In genomic region chr3:171566803-171567422, GRCh38 we compare ENCODE assay signal across 8 cellular contexts.
A peak's percentile ranks its signal among the peaks of the same experiment; 100 is the strongest.
DNase-seq lines count a peak whose midpoint lies in the region; ATAC-seq, FAIRE-seq and TF ChIP-seq lines count a peak whose summit lies in the region.

No MANE protein-coding gene starts in this region.

- H3K36me3 ChIP-seq in body of pancreas (replicated peaks in 1 of 2; ENCODE audit: insufficient read depth in 1 of 2, low read depth in 2 of 2), result no peaks in the 10 kb centered on the region
- no peaks in the 10 kb centered on the region for H3K36me3 ChIP-seq in kidney epithelial cell (ENCODE audit: control insufficient read depth, insufficient read depth, low read length)

- TF ChIP-seq CTCF in body of pancreas (IDR thresholded peaks at IDR 0.05) (peak; percentile 57 to 88 (median 78)), kidney epithelial cell (IDR thresholded peaks at IDR 0.05; ENCODE audit: insufficient read depth, low read length, poor library complexity, severe bottlenecking) (peak; percentile 54)

- ATAC-seq in body of pancreas (no peak), GM18502 (IDR thresholded peaks at IDR 0.05; ENCODE audit: poor library complexity, unreplicated experiment) (no peak), GM18870 (IDR thresholded peaks at IDR 0.05; ENCODE audit: unreplicated experiment) (no peak)

- no peak for TF ChIP-seq POLR2A in body of pancreas (IDR thresholded peaks at IDR 0.05)

- H3K9me3 ChIP-seq in body of pancreas, result no peaks in the 10 kb centered on the region

- H3K27ac ChIP-seq in body of pancreas, result no peak overlapping the region

- H3K4me3 ChIP-seq in body of pancreas (no peak overlapping the region), kidney epithelial cell (ENCODE audit: low read depth, low read length) (no peak overlapping the region)

- H3K27me3 ChIP-seq in body of pancreas, result no peaks in the 10 kb centered on the region
- H3K27me3 ChIP-seq in kidney epithelial cell (ENCODE audit: control insufficient read depth, insufficient read depth, low read length), result no peaks in the 10 kb centered on the region

- intact Hi-C loops in body of pancreas (cut with DNase I), result loop anchor here (5.0 to 10.0 kb wide), 3 partner anchors 382 to 600 kb away; no protein-coding TSS in a partner anchor

- POLR2A ChIA-PET in HEK293T (lab: Yijun Ruan, JAX), result no interaction called here

- 2 to 3% methylated on average over 4 of the region's 4 CpGs for WGBS in body of pancreas, 2 donors

- FAIRE-seq in urothelium cell line (lab: Jason Lieb, UNC), result no peak

- DNase-seq in DMS79 (lab: John Stamatoyannopoulos, UW) (peak; percentile 11), HEK293T (ENCODE audit: extremely low spot score) (peak; percentile 57), NCI-H446 treated with DMSO at 0.1 percent for 48 hours (lab: John Stamatoyannopoulos, UW) (peak; percentile 39), body of pancreas (no peak), kidney epithelial cell (ENCODE audit: low read depth) (no peak), urothelium cell line (ENCODE audit: low spot score) (peak; percentile 35)

- H3K4me1 ChIP-seq in body of pancreas, result no peaks in the 10 kb centered on the region

- CTCF ChIA-PET in HEK293T (lab: Yijun Ruan, JAX), result interaction anchor here (0.6 to 1.1 kb wide), 3 partner anchors 517 to 1371 kb away, joined by 3 to 5 read pairs (median 4); no protein-coding TSS in a partner anchor

TF ChIP-seq in HEK293T, 16 proteins besides CTCF, POLR2A, EP300 and RAD21:
- TF ChIP-seq HDGF (IDR thresholded peaks at IDR 0.05; ENCODE audit: borderline replicate concordance) (no peak), LEF1 (IDR thresholded peaks at IDR 0.05; ENCODE audit: borderline replicate concordance) (no peak), ZNF384 (IDR thresholded peaks at IDR 0.05) (no peak), FOXM1 (IDR thresholded peaks at IDR 0.05; ENCODE audit: borderline replicate concordance) (no peak), CTBP1 (IDR thresholded peaks at IDR 0.05; ENCODE audit: borderline replicate concordance) (no peak), ARNT (IDR thresholded peaks at IDR 0.05) (no peak)

Comparison
In these comparisons a context has a peak if more than half of its experiments do, and no peak if none do; other contexts are left out.
1. DNase-seq: peak in DMS79 (single experiment), HEK293T (single experiment), NCI-H446 treated with DMSO at 0.1 percent for 48 hours (single experiment) and urothelium cell line (single experiment); none in body of pancreas (0 of 4) and kidney epithelial cell (single experiment).